ENCODE assay signal across 14 cellular contexts in the genomic region with DNA sequence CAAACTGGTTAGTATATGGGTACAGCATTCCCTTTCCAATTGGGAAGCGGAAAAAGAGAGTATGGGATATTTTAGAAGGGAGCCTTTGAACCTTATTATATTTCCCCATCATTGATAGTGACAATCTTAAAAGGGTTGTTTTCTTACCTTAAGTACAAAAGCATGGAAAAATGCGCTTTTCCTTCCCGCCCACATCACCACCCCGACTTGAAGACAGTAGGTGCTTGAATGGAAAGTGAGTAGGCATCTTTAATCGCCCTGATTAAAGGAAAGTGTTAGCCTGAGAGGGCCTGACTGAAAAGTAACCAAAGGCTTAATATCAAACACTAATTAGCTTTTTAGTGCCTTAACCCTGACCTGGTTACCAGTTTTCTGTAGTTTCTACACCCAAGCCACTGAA. TPM values are rescaled to one million over a fixed set of nuclear protein-coding genes. Genes with fewer than 3 reads are reported as not detected.
DNase-seq lines count a peak whose midpoint lies in the region; TF ChIP-seq lines count a peak whose summit lies in the region.
"Had no signal": no experiment of that assay in that cellular context is flagged by ENCODE, and none has a peak within 500 bp of the region (broad histone marks: within the 10 kb centered on the region; RNA-seq: fewer than 3 reads in every experiment).

No MANE protein-coding gene starts in this region.

- no peak for TF ChIP-seq CTCF in HEK293 (tag by site-specific recombination; IDR thresholded peaks at IDR 0.05)

- H3K4me1 ChIP-seq in HEK293 (ENCODE audit: control insufficient read depth, insufficient read depth, low read length) = no peaks in the 10 kb centered on the region

- H3K27ac ChIP-seq in HEK293 (ENCODE audit: extremely low read depth, low read depth, low read length) = no peak overlapping the region
- H3K27ac ChIP-seq: GM23248, HL-60 had no signal

- no peaks in the 10 kb centered on the region for H3K9me3 Mint-ChIP-seq in activated naive CD4-positive, alpha-beta T cell treated with anti-CD3 and anti-CD28 coated beads, Interleukin-2, amount 50 U/mL, for 24 hours
- no peaks in the 10 kb centered on the region for H3K9me3 Mint-ChIP-seq in activated CD4-positive, alpha-beta memory T cell treated with anti-CD3 and anti-CD28 coated beads for 36 hours
- H3K9me3 Mint-ChIP-seq: CD4-positive, alpha-beta T cell had no signal

- H3K27ac Mint-ChIP-seq in activated naive CD4-positive, alpha-beta T cell treated with anti-CD3 and anti-CD28 coated beads, Interleukin-2, amount 50 U/mL, for 24 hours = peak overlapping the region; percentile 23
- no peak overlapping the region for H3K27ac Mint-ChIP-seq in activated CD4-positive, alpha-beta memory T cell treated with anti-CD3 and anti-CD28 coated beads for 36 hours
- H3K27ac Mint-ChIP-seq: B cell; CD4-positive, alpha-beta T cell had no signal

- peaks cover 11% of the 10 kb centered on the region for H3K36me3 Mint-ChIP-seq in activated naive CD4-positive, alpha-beta T cell treated with anti-CD3 and anti-CD28 coated beads, Interleukin-2, amount 50 U/mL, for 24 hours
- peaks cover 22% of the 10 kb centered on the region for H3K36me3 Mint-ChIP-seq in activated CD4-positive, alpha-beta memory T cell treated with anti-CD3 and anti-CD28 coated beads for 36 hours

- no peak overlapping the region for H3K4me3 ChIP-seq in HEK293 (ENCODE audit: low read depth, low read length)
- H3K4me3 ChIP-seq: GM12878, GM23248 had no signal

- CTCF ChIA-PET in HEK293 (lab: Yijun Ruan, JAX) = interaction anchor here (0.6 to 1.5 kb wide), 3 partner anchors 13 to 439 kb away, joined by 3 read pairs; no protein-coding TSS in a partner anchor
- CTCF ChIA-PET in activated CD4-positive, alpha-beta memory T cell treated with anti-CD3 and anti-CD28 coated beads for 36 hours (lab: Charles Lee) = no interaction called here

- POLR2A ChIA-PET in HEK293 (lab: Yijun Ruan, JAX) = no interaction called here
- POLR2A ChIA-PET in activated CD4-positive, alpha-beta memory T cell treated with anti-CD3 and anti-CD28 coated beads for 36 hours (lab: Charles Lee) = interaction anchor here (0.6 kb wide), 1 partner anchor 135 kb away, joined by 3 read pairs; no protein-coding TSS in a partner anchor

- H3K4me3 Mint-ChIP-seq in activated naive CD4-positive, alpha-beta T cell treated with anti-CD3 and anti-CD28 coated beads, Interleukin-2, amount 50 U/mL, for 24 hours = no peak overlapping the region
- no peak overlapping the region for H3K4me3 Mint-ChIP-seq in activated CD4-positive, alpha-beta memory T cell treated with anti-CD3 and anti-CD28 coated beads for 36 hours
- H3K4me3 Mint-ChIP-seq: B cell; CD4-positive, alpha-beta T cell had no signal

- no peaks in the 10 kb centered on the region for H3K9me3 ChIP-seq in HEK293 (ENCODE audit: control insufficient read depth, insufficient read depth, low read depth, low read length)

- no peaks in the 10 kb centered on the region for H3K27me3 Mint-ChIP-seq in activated naive CD4-positive, alpha-beta T cell treated with anti-CD3 and anti-CD28 coated beads, Interleukin-2, amount 50 U/mL, for 24 hours
- H3K27me3 Mint-ChIP-seq in activated CD4-positive, alpha-beta memory T cell treated with anti-CD3 and anti-CD28 coated beads for 36 hours = no peaks in the 10 kb centered on the region
- H3K27me3 Mint-ChIP-seq: B cell; CD4-positive, alpha-beta T cell had no signal

- H3K4me1 Mint-ChIP-seq in activated naive CD4-positive, alpha-beta T cell treated with anti-CD3 and anti-CD28 coated beads, Interleukin-2, amount 50 U/mL, for 24 hours = peaks cover 13% of the 10 kb centered on the region
- H3K4me1 Mint-ChIP-seq in activated CD4-positive, alpha-beta memory T cell treated with anti-CD3 and anti-CD28 coated beads for 36 hours (ENCODE audit: low read depth) = peaks cover 10% of the 10 kb centered on the region
- H3K4me1 Mint-ChIP-seq: B cell had no signal

- intact Hi-C loops in activated CD4-positive, alpha-beta memory T cell treated with anti-CD3 and anti-CD28 coated beads for 36 hours (cut with micrococcal nuclease) = no loop called here

- peak; percentile 21 to 30 for DNase-seq in activated CD4-positive, alpha-beta T cell treated with anti-CD3 and anti-CD28 coated beads, Interleukin-2, amount 50 U/mL, for 4 hours
- no peak for DNase-seq in activated CD4-positive, alpha-beta T cell treated with anti-CD3 and anti-CD28 coated beads for 1 hour
- no peak for DNase-seq in activated naive CD4-positive, alpha-beta T cell treated with anti-CD3 and anti-CD28 coated beads, Interleukin-2, amount 50 U/mL, for 16 hours
- DNase-seq in stimulated activated CD8-positive, alpha-beta memory T cell treated with anti-CD3 and anti-CD28 coated beads, Interleukin-4, amount 100 ng/mL, for 48 hours = peak; percentile 7
- no peak for DNase-seq in activated CD4-positive, alpha-beta memory T cell treated with anti-CD3 and anti-CD28 coated beads for 36 hours
- DNase-seq: C1 segment of cervical spinal cord; CD4-positive, alpha-beta T cell; DMS79; GM23248 had no signal

- H3K36me3 ChIP-seq in HEK293 (ENCODE audit: control insufficient read depth in 2 of 2, insufficient read depth in 1 of 2, low read length in 2 of 2) = peaks cover 12 to 51% of the 10 kb centered on the region in 2 experiments

TF ChIP-seq in HEK293, 187 proteins besides CTCF, POLR2A, EP300 and RAD21:
- TF ChIP-seq EGR2 (tag by site-specific recombination; IDR thresholded peaks at IDR 0.05; ENCODE audit: low read depth) = no peak
- no peak for TF ChIP-seq ZNF274 (IDR thresholded peaks at IDR 0.05; ENCODE audit: low read length)
- no peak for TF ChIP-seq ZNF274 (tag by site-specific recombination; IDR thresholded peaks at IDR 0.05; ENCODE audit: borderline replicate concordance)
- TF ChIP-seq PRDM1 (tag by site-specific recombination; IDR thresholded peaks at IDR 0.05) = 0 out of 2 replicates have a peak, but pooled peaks have one; percentile 42
- TF ChIP-seq ZNF560 (tag by site-specific recombination; IDR thresholded peaks at IDR 0.05; ENCODE audit: borderline replicate concordance) = no peak
- TF ChIP-seq, protein P1, sequence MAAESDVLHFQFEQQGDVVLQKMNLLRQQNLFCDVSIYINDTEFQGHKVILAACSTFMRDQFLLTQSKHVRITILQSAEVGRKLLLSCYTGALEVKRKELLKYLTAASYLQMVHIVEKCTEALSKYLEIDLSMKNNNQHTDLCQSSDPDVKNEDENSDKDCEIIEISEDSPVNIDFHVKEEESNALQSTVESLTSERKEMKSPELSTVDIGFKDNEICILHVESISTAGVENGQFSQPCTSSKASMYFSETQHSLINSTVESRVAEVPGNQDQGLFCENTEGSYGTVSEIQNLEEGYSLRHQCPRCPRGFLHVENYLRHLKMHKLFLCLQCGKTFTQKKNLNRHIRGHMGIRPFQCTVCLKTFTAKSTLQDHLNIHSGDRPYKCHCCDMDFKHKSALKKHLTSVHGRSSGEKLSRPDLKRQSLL (tag by site-specific recombination; IDR thresholded peaks at IDR 0.05) = no peak
- TF ChIP-seq ZNF664 (tag by site-specific recombination; IDR thresholded peaks at IDR 0.05) = no peak
- TF ChIP-seq ZFHX2 (tag by site-specific recombination; conservative IDR thresholded peaks at IDR 0.05) = 0 out of 2 replicates have a peak, but pooled peaks have one; percentile 15
- no peak for TF ChIP-seq ZNF747 (tag by site-specific recombination; IDR thresholded peaks at IDR 0.05)
- TF ChIP-seq ZNF350 (tag by site-specific recombination; IDR thresholded peaks at IDR 0.05) = no peak
- 0 out of 2 replicates have a peak, but pooled peaks have one; percentile 28 for TF ChIP-seq IKZF3 (tag by site-specific recombination; IDR thresholded peaks at IDR 0.05)
- TF ChIP-seq ZIC2 (tag by site-specific recombination; IDR thresholded peaks at IDR 0.05) = no peak

RNA-seq across cellular contexts. Expression of gene GGPS1, which starts 15.4 kb away (rescaled TPM):
- 10 to 100 TPM; 36.1 to 37.5 TPM for total RNA-seq in activated CD4-positive, alpha-beta memory T cell treated with anti-CD3 and anti-CD28 coated beads for 36 hours

RNA-seq across cellular contexts. Expression of gene ARID4B, which starts 15.7 kb away (rescaled TPM):
- 10 to 100 TPM; 41.3 to 44.8 TPM for total RNA-seq in activated CD4-positive, alpha-beta memory T cell treated with anti-CD3 and anti-CD28 coated beads for 36 hours

RNA-seq across cellular contexts. Expression of gene TBCE, which starts 23.5 kb away (rescaled TPM):
- total RNA-seq in activated CD4-positive, alpha-beta memory T cell treated with anti-CD3 and anti-CD28 coated beads for 36 hours = 10 to 100 TPM; 22.7 to 26.3 TPM

Comparison
In these comparisons a context has a peak if more than half of its experiments do, and no peak if none do; other contexts are left out.
1. DNase-seq: peak in activated CD4-positive, alpha-beta T cell treated with anti-CD3 and anti-CD28 coated beads, Interleukin-2, amount 50 U/mL, for 4 hours (2 of 2) and stimulated activated CD8-positive, alpha-beta memory T cell treated with anti-CD3 and anti-CD28 coated beads, Interleukin-4, amount 100 ng/mL, for 48 hours (single experiment); none in activated CD4-positive, alpha-beta T cell treated with anti-CD3 and anti-CD28 coated beads for 1 hour (single experiment), activated naive CD4-positive, alpha-beta T cell treated with anti-CD3 and anti-CD28 coated beads, Interleukin-2, amount 50 U/mL, for 16 hours (single experiment) and activated CD4-positive, alpha-beta memory T cell treated with anti-CD3 and anti-CD28 coated beads for 36 hours (single experiment).